ENCODE assay signal across 10 cellular contexts in the genomic region with DNA sequence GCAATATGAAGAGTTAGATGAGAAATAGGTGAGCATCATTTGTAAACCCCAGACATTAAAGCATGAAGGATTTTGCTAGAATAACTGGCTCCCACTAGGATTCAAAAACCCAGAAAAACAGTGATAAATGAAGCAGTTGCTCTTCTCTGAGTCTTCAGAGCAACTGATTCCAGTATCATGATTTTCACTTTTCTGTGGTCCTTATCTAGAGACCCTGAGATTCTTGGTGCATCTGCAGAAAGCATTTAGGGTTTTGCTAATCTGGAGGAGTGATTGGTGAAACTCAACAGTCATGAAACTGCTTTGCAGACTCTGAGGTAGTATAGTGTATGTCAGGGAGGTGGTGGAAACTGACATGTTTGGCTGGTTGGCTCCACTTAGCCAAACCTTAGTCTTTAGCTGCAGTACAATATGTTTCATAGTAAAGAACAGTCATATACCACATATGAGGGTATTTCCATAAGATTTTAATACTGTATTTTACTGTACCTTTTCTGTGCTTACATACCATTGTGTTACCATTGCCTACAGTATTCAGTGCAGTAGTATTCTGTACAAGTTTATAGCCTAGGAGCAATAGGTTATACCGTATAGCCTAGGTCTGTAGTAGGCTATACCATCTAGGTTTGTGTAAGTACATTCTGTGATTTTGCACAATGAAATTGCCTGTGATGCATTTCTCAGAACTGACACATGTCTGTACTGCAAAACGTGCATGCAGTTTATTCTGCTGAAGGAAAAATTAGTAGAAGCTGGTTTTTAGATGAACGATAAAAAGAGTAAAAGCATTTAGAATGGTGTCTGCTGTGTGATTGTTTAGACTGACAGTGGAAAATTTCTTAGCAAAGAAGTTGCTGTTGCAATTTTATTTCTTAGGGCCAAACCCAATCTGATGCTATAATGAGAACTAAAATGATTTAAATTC. TPM values are rescaled to one million over a fixed set of nuclear protein-coding genes. Genes with fewer than 3 reads are reported as not detected.
DNase-seq lines count a peak whose midpoint lies in the region; ATAC-seq and TF ChIP-seq lines count a peak whose summit lies in the region.
"Had no signal": no experiment of that assay in that cellular context is flagged by ENCODE, and none has a peak within 500 bp of the region (broad histone marks: within the 10 kb centered on the region; RNA-seq: fewer than 3 reads in every experiment).

No MANE protein-coding gene starts in this region.

- H3K36me3 Mint-ChIP-seq in naive thymus-derived CD8-positive, alpha-beta T cell: peaks cover 0 to 10% (median 3%) of the 10 kb centered on the region in 3 donors

- ATAC-seq in GM18517 (IDR thresholded peaks at IDR 0.05; ENCODE audit: unreplicated experiment) (peak; percentile 76), GM21723 (IDR thresholded peaks at IDR 0.05; ENCODE audit: unreplicated experiment) (peak; percentile 79), SK-N-SH treated with all-trans-retinoic acid at 6 μM for 48 hours (peak; percentile 59), sciatic nerve (no peak)
- peak; percentile 37 to 46 for ATAC-seq in naive thymus-derived CD8-positive, alpha-beta T cell

- no peak for DNase-seq in naive thymus-derived CD8-positive, alpha-beta T cell
- DNase-seq in sciatic nerve (ENCODE audit: low spot score) (no peak), ascending aorta (ENCODE audit: low spot score in 2 of 2) (no peak), NCI-H1930 (lab: John Stamatoyannopoulos, UW) (no peak), superior temporal gyrus (ENCODE audit: extremely low spot score) (no peak)
- DNase-seq: hypothalamus, T1000 had no signal

- no peaks in the 10 kb centered on the region for H3K36me3 ChIP-seq in ascending aorta

- no peaks in the 10 kb centered on the region for H3K9me3 ChIP-seq in ascending aorta

- H3K27me3 Mint-ChIP-seq in naive thymus-derived CD8-positive, alpha-beta T cell: no peaks in the 10 kb centered on the region

- peak overlapping the region in 8 of 10 donors; percentile 5 to 61 (median 34) for H3K4me3 Mint-ChIP-seq in naive thymus-derived CD8-positive, alpha-beta T cell

- H3K27me3 ChIP-seq in ascending aorta: no peaks in the 10 kb centered on the region

- no peak overlapping the region for H3K27ac ChIP-seq in ascending aorta

- intact Hi-C loops in sciatic nerve (cut with DNase I) (no loop called here), ascending aorta (cut with DNase I) (no loop called here)

- TF ChIP-seq CTCF in ascending aorta (IDR thresholded peaks at IDR 0.05): no peak

- peak overlapping the region in 9 of 10 donors; percentile 24 to 90 (median 73) for H3K27ac Mint-ChIP-seq in naive thymus-derived CD8-positive, alpha-beta T cell

- H3K4me1 Mint-ChIP-seq in naive thymus-derived CD8-positive, alpha-beta T cell: peaks cover 32 to 83% (median 62%) of the 10 kb centered on the region in 4 donors

- peaks cover 0 to 12% of the 10 kb centered on the region in 2 donors for H3K4me1 ChIP-seq in ascending aorta

- no peak overlapping the region for H3K4me3 ChIP-seq in ascending aorta

- no peaks in the 10 kb centered on the region for H3K9me3 Mint-ChIP-seq in naive thymus-derived CD8-positive, alpha-beta T cell

- POLR2A ChIA-PET in naive thymus-derived CD8-positive, alpha-beta T cell (lab: Charles Lee): interaction anchor here (0.6 to 2.5 kb wide), 5 partner anchors 60 to 325 kb away, joined by 3 to 11 read pairs (median 4); no protein-coding TSS in a partner anchor

TF ChIP-seq in SK-N-SH treated with all-trans-retinoic acid at 6 μM for 48 hours, 23 proteins besides CTCF, POLR2A, EP300 and RAD21:
- TF ChIP-seq ISL1 (CRISPR knock-in tag; IDR thresholded peaks at IDR 0.05) (peak; percentile 12; the same call in 1 of the 2 replicates), ZNF70 (CRISPR knock-in tag; IDR thresholded peaks at IDR 0.05) (no peak), TSHZ2 (CRISPR knock-in tag; IDR thresholded peaks at IDR 0.05) (no peak), ZFP30 (CRISPR knock-in tag; IDR thresholded peaks at IDR 0.05) (no peak)
- TF ChIP-seq, protein P1, sequence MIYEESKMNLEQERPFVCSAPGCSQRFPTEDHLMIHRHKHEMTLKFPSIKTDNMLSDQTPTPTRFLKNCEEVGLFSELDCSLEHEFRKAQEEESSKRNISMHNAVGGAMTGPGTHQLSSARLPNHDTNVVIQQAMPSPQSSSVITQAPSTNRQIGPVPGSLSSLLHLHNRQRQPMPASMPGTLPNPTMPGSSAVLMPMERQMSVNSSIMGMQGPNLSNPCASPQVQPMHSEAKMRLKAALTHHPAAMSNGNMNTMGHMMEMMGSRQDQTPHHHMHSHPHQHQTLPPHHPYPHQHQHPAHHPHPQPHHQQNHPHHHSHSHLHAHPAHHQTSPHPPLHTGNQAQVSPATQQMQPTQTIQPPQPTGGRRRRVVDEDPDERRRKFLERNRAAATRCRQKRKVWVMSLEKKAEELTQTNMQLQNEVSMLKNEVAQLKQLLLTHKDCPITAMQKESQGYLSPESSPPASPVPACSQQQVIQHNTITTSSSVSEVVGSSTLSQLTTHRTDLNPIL (CRISPR knock-in tag; IDR thresholded peaks at IDR 0.05; ENCODE audit: low read depth): no peak

RNA-seq across cellular contexts. Expression of gene EML4, which starts 23.8 kb away (rescaled TPM):
- 100 to 1,000 TPM; 108 to 111 TPM for total RNA-seq in naive thymus-derived CD8-positive, alpha-beta T cell
- 10 to 100 TPM; 37.8 to 48.1 (median 44.7) TPM for polyA plus RNA-seq in naive thymus-derived CD8-positive, alpha-beta T cell
- total RNA-seq in sciatic nerve (59.5 TPM), ascending aorta (25.2 TPM)
